In genomic region chr16:57798953-57799618, GRCh38 we compare ENCODE assay signal across 9 cellular contexts. TPM values are rescaled to one million over a fixed set of nuclear protein-coding genes. Genes with fewer than 3 reads are reported as not detected.
A peak's percentile ranks its signal among the peaks of the same experiment; 100 is the strongest.
DNase-seq lines count a peak whose midpoint lies in the region; ATAC-seq lines count a peak whose summit lies in the region.
"Had no signal": no experiment of that assay in that cellular context is flagged by ENCODE, and none has a peak within 500 bp of the region (broad histone marks: within the 10 kb centered on the region; RNA-seq: fewer than 3 reads in every experiment).

No MANE protein-coding gene starts in this region.

- peak overlapping the region; percentile 23 for H2BK12ac ChIP-seq in trophoblast cell (ENCODE audit: low read length)

- peaks cover 14% of the 10 kb centered on the region for H3K79me2 ChIP-seq in trophoblast cell (ENCODE audit: control insufficient read depth, insufficient read depth, low read length, poor library complexity)

- ATAC-seq in effector memory CD8-positive, alpha-beta T cell (replicated peaks) = no peak
- ATAC-seq in HG02981 (IDR thresholded peaks at IDR 0.05; ENCODE audit: unreplicated experiment) = no peak

- H3K4me3 Mint-ChIP-seq in effector memory CD8-positive, alpha-beta T cell = peak overlapping the region in 1 of 2 donors; percentile 59

- H3K36me3 ChIP-seq in trophoblast cell (ENCODE audit: control insufficient read depth in 1 of 2, insufficient read depth in 2 of 2, low read length in 2 of 2) = peaks cover 10 to 14% of the 10 kb centered on the region in 2 experiments

- peak overlapping the region; percentile 77 for H3K27ac ChIP-seq in trophoblast cell (ENCODE audit: low read depth, low read length)
- H3K27ac ChIP-seq: GM23248 had no signal

- peaks cover 54% of the 10 kb centered on the region for H3K79me1 ChIP-seq in trophoblast cell (ENCODE audit: low read length)

- peaks cover 35 to 37% of the 10 kb centered on the region in 2 donors for H3K4me1 Mint-ChIP-seq in effector memory CD8-positive, alpha-beta T cell (ENCODE audit: low read depth in 2 of 2)

- peak overlapping the region; percentile 75 to 76 for H3K27ac Mint-ChIP-seq in effector memory CD8-positive, alpha-beta T cell

- H3K18ac ChIP-seq in trophoblast cell (ENCODE audit: low read length) = peak overlapping the region; percentile 27

- H2BK120ac ChIP-seq in trophoblast cell (ENCODE audit: insufficient read depth, low read length, poor library complexity) = no peak overlapping the region

- H3K23ac ChIP-seq in trophoblast cell (ENCODE audit: low read length) = no peak overlapping the region

- no CpG with 5 or more reads among the region's 6 CpGs for WGBS in trophoblast cell (ENCODE audit: extremely low coverage, insufficient coverage, insufficient read length)

- peak overlapping the region; percentile 33 for H3K14ac ChIP-seq in trophoblast cell (ENCODE audit: low read length)

- no peaks in the 10 kb centered on the region for H3K9me3 ChIP-seq in trophoblast cell (ENCODE audit: insufficient read depth, low read depth, low read length)

- H3K4me2 ChIP-seq in trophoblast cell (ENCODE audit: low read length) = peak overlapping the region; percentile 57

- H3K27me3 Mint-ChIP-seq in effector memory CD8-positive, alpha-beta T cell = no peaks in the 10 kb centered on the region

- no peaks in the 10 kb centered on the region for H3K9me3 Mint-ChIP-seq in effector memory CD8-positive, alpha-beta T cell

- H3K4ac ChIP-seq in trophoblast cell (ENCODE audit: low read depth, low read length) = no peak overlapping the region

- H3K36me3 Mint-ChIP-seq in effector memory CD8-positive, alpha-beta T cell (ENCODE audit: insufficient read depth) = peaks cover 17% of the 10 kb centered on the region

- H2AK5ac ChIP-seq in trophoblast cell (ENCODE audit: low read length) = peak overlapping the region; percentile 21

- peaks cover 57 to 63% of the 10 kb centered on the region in 2 experiments for H3K4me1 ChIP-seq in trophoblast cell (ENCODE audit: control insufficient read depth in 1 of 2, insufficient read depth in 2 of 2, low read length in 2 of 2)

- peak overlapping the region; percentile 88 for H4K91ac ChIP-seq in trophoblast cell (ENCODE audit: low read depth, low read length)

- no peak overlapping the region for H4K12ac ChIP-seq in trophoblast cell (ENCODE audit: low read depth, low read length)

- no peaks in the 10 kb centered on the region for H3K27me3 ChIP-seq in trophoblast cell (ENCODE audit: insufficient read depth, low read length)

- H3K9ac ChIP-seq in trophoblast cell (ENCODE audit: low read length) = no peak overlapping the region
- H3K9ac ChIP-seq: GM23248 had no signal

- H3K4me3 ChIP-seq in trophoblast cell (ENCODE audit: low read depth, low read length) = no peak overlapping the region
- H3K4me3 ChIP-seq: GM23248 had no signal

- DNase-seq in DMS79 treated with DMSO at 0.1 percent for 48 hours (lab: John Stamatoyannopoulos, UW) = peak; percentile 38
- peak; percentile 24 for DNase-seq in NCI-H2171 (lab: John Stamatoyannopoulos, UW)
- DNase-seq in effector memory CD8-positive, alpha-beta T cell = no peak
- no peak for DNase-seq in trophoblast cell
- no peak for DNase-seq in effector CD8-positive, alpha-beta T cell (lab: John Stamatoyannopoulos, UW)
- DNase-seq in activated effector memory CD4-positive, alpha-beta T cell treated with anti-CD3 and anti-CD28 coated beads, Interleukin-2, amount 50 U/mL, for 16 hours = no peak
- DNase-seq: GM23248, NCI-H226 had no signal

- H2AFZ ChIP-seq in trophoblast cell (ENCODE audit: insufficient read depth, low read length, poor library complexity) = no peak overlapping the region
- H2AFZ ChIP-seq: GM23248 had no signal

- H4K8ac ChIP-seq in trophoblast cell (ENCODE audit: low read depth, low read length) = no peak overlapping the region

- peak overlapping the region; percentile 8 for H2BK5ac ChIP-seq in trophoblast cell (ENCODE audit: low read depth, low read length, poor library complexity)

RNA-seq across cellular contexts. Expression of gene KIFC3, which starts 3.2 kb away (rescaled TPM):
- polyA plus RNA-seq in trophoblast cell (2013) = 14.9 and 15.9 TPM in 2 replicates

Comparison
In these comparisons a context has a peak if more than half of its experiments do, and no peak if none do; other contexts are left out.
1. DNase-seq: peak in DMS79 treated with DMSO at 0.1 percent for 48 hours (single experiment) and NCI-H2171 (single experiment); none in effector memory CD8-positive, alpha-beta T cell (0 of 3), trophoblast cell (0 of 2), effector CD8-positive, alpha-beta T cell (single experiment) and activated effector memory CD4-positive, alpha-beta T cell treated with anti-CD3 and anti-CD28 coated beads, Interleukin-2, amount 50 U/mL, for 16 hours (single experiment).